In genomic region chr10:110739811-110740271, GRCh38 we compare ENCODE assay signal across 13 cellular contexts.
DNase-seq lines count a peak whose midpoint lies in the region; ATAC-seq, FAIRE-seq and TF ChIP-seq lines count a peak whose summit lies in the region.
"Had no signal": no experiment of that assay in that cellular context is flagged by ENCODE, and none has a peak within 500 bp of the region (broad histone marks: within the 10 kb centered on the region; RNA-seq: fewer than 3 reads in every experiment).

No MANE protein-coding gene starts in this region.

- no peak overlapping the region for H3K4me3 ChIP-seq in heart left ventricle
- H3K4me3 ChIP-seq: spleen had no signal

- H3K27me3 ChIP-seq in heart left ventricle = peaks cover 0 to 2% (median 0%) of the 10 kb centered on the region in 9 donors
- H3K27me3 ChIP-seq: BE2C had no signal

- no peak for TF ChIP-seq POLR2A in heart left ventricle (IDR thresholded peaks at IDR 0.05)

- intact Hi-C loops in heart left ventricle (cut with DNase I) (loop anchor here in 5 of 10 donors (2.0 to 10.0 kb wide), 4 partner anchors 55 to 128 kb away; no protein-coding TSS in a partner anchor), Right ventricle myocardium superior (cut with DNase I) (loop anchor here (5.0 kb wide), 1 partner anchor 142 kb away; no protein-coding TSS in a partner anchor)

- ATAC-seq in heart left ventricle (peak; percentile 23 to 75 (median 58)), Right ventricle myocardium superior (ENCODE audit: poor library complexity) (no peak)

- TF ChIP-seq CTCF in heart left ventricle (IDR thresholded peaks at IDR 0.05) (no peak), glutamatergic neuron (IDR thresholded peaks at IDR 0.05; ENCODE audit: partially characterized antibody, unreplicated experiment) (no peak)

- H3K27ac Mint-ChIP-seq in glutamatergic neuron (ENCODE audit: unreplicated experiment) = no peak overlapping the region

- H3K27ac ChIP-seq in heart left ventricle = peak overlapping the region in 11 of 12 donors; percentile 57 to 90 (median 73)
- H3K27ac ChIP-seq: spleen had no signal

- H3K36me3 Mint-ChIP-seq in glutamatergic neuron (ENCODE audit: unreplicated experiment) = peaks cover 6% of the 10 kb centered on the region

- WGBS in heart left ventricle, 4 donors = 23 to 49% (median 42%) methylated on average over 7 of the region's 7 CpGs

- FAIRE-seq in urothelium cell line (lab: Jason Lieb, UNC) = no peak

- no peaks in the 10 kb centered on the region for H3K9me3 ChIP-seq in heart left ventricle
- H3K9me3 ChIP-seq: BE2C, spleen had no signal

- peaks cover 2 to 92% (median 19%) of the 10 kb centered on the region in 12 donors for H3K4me1 ChIP-seq in heart left ventricle
- H3K4me1 ChIP-seq: BE2C had no signal

- H3K36me3 ChIP-seq in heart left ventricle = no peaks in the 10 kb centered on the region
- H3K36me3 ChIP-seq: BE2C, spleen had no signal

- no peak overlapping the region for H3K4me3 Mint-ChIP-seq in glutamatergic neuron (ENCODE audit: unreplicated experiment)

- no peaks in the 10 kb centered on the region for H3K9me3 Mint-ChIP-seq in glutamatergic neuron (ENCODE audit: unreplicated experiment)

- H3K4me1 Mint-ChIP-seq in glutamatergic neuron (ENCODE audit: low read depth, unreplicated experiment) = peaks cover 5% of the 10 kb centered on the region

- peak in 1 of 5 donors; percentile 55 for DNase-seq in heart left ventricle
- no peak for DNase-seq in Right ventricle myocardium superior
- peak; percentile 12 for DNase-seq in activated CD4-positive, alpha-beta T cell treated with anti-CD3 and anti-CD28 coated beads, Interleukin-2, amount 50 U/mL, for 1 hour
- DNase-seq in foreskin melanocyte = peak; percentile 93
- peak; percentile 62 for DNase-seq in urothelium cell line (ENCODE audit: low spot score)
- no peak for DNase-seq in glutamatergic neuron
- DNase-seq in DMS79 (lab: John Stamatoyannopoulos, UW) = no peak
- DNase-seq in DMS 273 treated with DMSO at 0.1 percent for 48 hours (lab: John Stamatoyannopoulos, UW) = no peak
- DNase-seq: activated gamma-delta T cell, BE2C, dermis blood vessel endothelial cell, spleen, T-helper 9 cell had no signal

- H3K27me3 Mint-ChIP-seq in glutamatergic neuron (ENCODE audit: unreplicated experiment) = no peaks in the 10 kb centered on the region

Comparison
In these comparisons a context has a peak if more than half of its experiments do, and no peak if none do; other contexts are left out.
1. DNase-seq: peak in activated CD4-positive, alpha-beta T cell treated with anti-CD3 and anti-CD28 coated beads, Interleukin-2, amount 50 U/mL, for 1 hour (single experiment), foreskin melanocyte (single experiment) and urothelium cell line (single experiment); none in Right ventricle myocardium superior (single experiment), glutamatergic neuron (single experiment), DMS79 (single experiment) and DMS 273 treated with DMSO at 0.1 percent for 48 hours (single experiment).